In the genomic region with DNA sequence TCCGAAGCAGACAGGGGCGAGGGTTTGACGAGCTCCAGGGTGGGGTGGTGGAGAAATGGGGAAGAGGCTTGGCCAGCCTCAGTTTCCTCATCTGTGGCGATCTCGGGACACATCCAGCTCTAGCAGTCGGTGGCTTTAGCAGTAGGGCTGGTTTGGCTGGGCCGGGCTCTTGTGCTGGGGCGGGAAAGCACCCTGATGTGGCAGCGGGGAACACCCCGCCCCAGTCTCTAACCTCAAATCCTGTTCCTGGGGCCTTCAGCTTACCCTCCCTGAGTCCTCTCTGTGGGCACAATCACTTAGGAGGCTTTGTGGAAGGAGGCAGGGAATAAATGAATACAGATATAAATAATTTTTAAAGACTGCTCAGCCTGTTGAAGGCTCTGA, we compare ENCODE assay signal across 8 cellular contexts. TPM values are rescaled to one million over a fixed set of nuclear protein-coding genes. Genes with fewer than 3 reads are reported as not detected.
A peak's percentile ranks its signal among the peaks of the same experiment; 100 is the strongest.
DNase-seq lines count a peak whose midpoint lies in the region; ATAC-seq and TF ChIP-seq lines count a peak whose summit lies in the region.

No MANE protein-coding gene starts in this region.

- no peaks in the 10 kb centered on the region for H3K27me3 ChIP-seq in BE2C
- H3K27me3 ChIP-seq in effector memory CD4-positive, alpha-beta T cell (replicated peaks; ENCODE audit: control insufficient read depth, insufficient read depth, low read length, poor library complexity, severe bottlenecking): no peaks in the 10 kb centered on the region

- H3K9me3 ChIP-seq in BE2C: no peaks in the 10 kb centered on the region
- H3K9me3 ChIP-seq in effector memory CD4-positive, alpha-beta T cell (ENCODE audit: control insufficient read depth, low read length): no peaks in the 10 kb centered on the region

- no peaks in the 10 kb centered on the region for H3K9me3 Mint-ChIP-seq in stimulated activated naive B cell treated with anti-CD40 and anti-IgM and Interleukin-4, amounts not matched to agents 10 μg/mL and 1 μg/mL and 100 μg/mL, for 72 hours

- no peak for DNase-seq in BE2C
- DNase-seq in HuH-7.5 (ENCODE audit: low spot score): peak; percentile 32
- peak; percentile 74 to 78 for DNase-seq in activated CD4-positive, alpha-beta T cell treated with anti-CD3 and anti-CD28 coated beads, Interleukin-2, amount 50 U/mL, for 48 hours
- peak; percentile 68 to 73 (median 70) for DNase-seq in effector memory CD4-positive, alpha-beta T cell
- peak; percentile 27 for DNase-seq in myocyte (ENCODE audit: low read depth)
- peak; percentile 64 for DNase-seq in stimulated activated naive B cell treated with anti-CD40 and anti-IgM and Interleukin-4, amounts not matched to agents 10 μg/mL and 1 μg/mL and 100 μg/mL, for 72 hours
- no peak for DNase-seq in midbrain (lab: John Stamatoyannopoulos, UW)

- H3K27ac ChIP-seq in effector memory CD4-positive, alpha-beta T cell (ENCODE audit: insufficient read depth, low read length, poor library complexity, severe bottlenecking): peak overlapping the region; percentile 98

- H3K27me3 Mint-ChIP-seq in stimulated activated naive B cell treated with anti-CD40 and anti-IgM and Interleukin-4, amounts not matched to agents 10 μg/mL and 1 μg/mL and 100 μg/mL, for 72 hours: no peaks in the 10 kb centered on the region

- no peak for TF ChIP-seq CTCF in BE2C (IDR thresholded peaks at IDR 0.05; ENCODE audit: low read depth, low read length)

- H3K36me3 Mint-ChIP-seq in stimulated activated naive B cell treated with anti-CD40 and anti-IgM and Interleukin-4, amounts not matched to agents 10 μg/mL and 1 μg/mL and 100 μg/mL, for 72 hours: peaks cover 17 to 31% of the 10 kb centered on the region in 2 donors

- H3K4me1 ChIP-seq in BE2C: peaks cover 7% of the 10 kb centered on the region; the same call in 1 of the 2 replicates
- peaks cover 41% of the 10 kb centered on the region for H3K4me1 ChIP-seq in effector memory CD4-positive, alpha-beta T cell (ENCODE audit: control insufficient read depth, insufficient read depth, low read length, poor library complexity, severe bottlenecking)

- H3K4me3 ChIP-seq in BE2C (ENCODE audit: low read depth, low read length): peak overlapping the region; percentile 89
- peak overlapping the region; percentile 89 for H3K4me3 ChIP-seq in effector memory CD4-positive, alpha-beta T cell (ENCODE audit: insufficient read depth, low read depth, low read length, poor library complexity, severe bottlenecking)

- peaks cover 50 to 74% of the 10 kb centered on the region in 2 donors for H3K4me1 Mint-ChIP-seq in stimulated activated naive B cell treated with anti-CD40 and anti-IgM and Interleukin-4, amounts not matched to agents 10 μg/mL and 1 μg/mL and 100 μg/mL, for 72 hours

- peak; percentile 35 for ATAC-seq in GM19463 (IDR thresholded peaks at IDR 0.05; ENCODE audit: unreplicated experiment)
- ATAC-seq in stimulated activated naive B cell treated with anti-CD40 and anti-IgM and Interleukin-4, amounts not matched to agents 10 μg/mL and 1 μg/mL and 100 μg/mL, for 72 hours (replicated peaks): peak; percentile 54 to 56

- peak overlapping the region; percentile 99 for H3K27ac Mint-ChIP-seq in stimulated activated naive B cell treated with anti-CD40 and anti-IgM and Interleukin-4, amounts not matched to agents 10 μg/mL and 1 μg/mL and 100 μg/mL, for 72 hours

- H3K36me3 ChIP-seq in BE2C: no peaks in the 10 kb centered on the region; the same call in 1 of the 2 replicates
- no peaks in the 10 kb centered on the region for H3K36me3 ChIP-seq in effector memory CD4-positive, alpha-beta T cell (ENCODE audit: control insufficient read depth, insufficient read depth, low read length)

- peak overlapping the region; percentile 96 to 100 for H3K4me3 Mint-ChIP-seq in stimulated activated naive B cell treated with anti-CD40 and anti-IgM and Interleukin-4, amounts not matched to agents 10 μg/mL and 1 μg/mL and 100 μg/mL, for 72 hours

RNA-seq across cellular contexts. Expression of a gene that starts 1.1 kb away (rescaled TPM):
- 19.2 TPM for polyA plus RNA-seq in BE2C (2012; ENCODE audit: insufficient read depth, insufficient read length, low read depth)
- 4.4 and 8.0 TPM in 2 replicates for total RNA-seq in myocyte
- polyA plus RNA-seq in myocyte (2012): 16.1 TPM

RNA-seq across cellular contexts. Expression of a gene that starts 26.5 kb away (rescaled TPM):
- 42.6 TPM for polyA plus RNA-seq in BE2C (2012; ENCODE audit: insufficient read depth, insufficient read length, low read depth)
- total RNA-seq in myocyte: 51.8 and 66.7 TPM in 2 replicates
- 63.8 TPM for polyA plus RNA-seq in myocyte (2012)

Comparison
In these comparisons a context has a peak if more than half of its experiments do, and no peak if none do; other contexts are left out.
1. DNase-seq: peak in HuH-7.5 (single experiment), activated CD4-positive, alpha-beta T cell treated with anti-CD3 and anti-CD28 coated beads, Interleukin-2, amount 50 U/mL, for 48 hours (2 of 2), effector memory CD4-positive, alpha-beta T cell (3 of 3), myocyte (single experiment) and stimulated activated naive B cell treated with anti-CD40 and anti-IgM and Interleukin-4, amounts not matched to agents 10 μg/mL and 1 μg/mL and 100 μg/mL, for 72 hours (single experiment); none in BE2C (single experiment) and midbrain (single experiment).